27 cellular contexts compared by ENCODE assay signal in genomic region chr2:117776888-117777287, GRCh38.
"Had no signal": no experiment of that assay in that cellular context is flagged by ENCODE, and none has a peak within 500 bp of the region (broad histone marks: within the 10 kb centered on the region; RNA-seq: fewer than 3 reads in every experiment).

No MANE protein-coding gene starts in this region.

- H3K9ac ChIP-seq: parathyroid adenoma had no signal

- H3K27ac ChIP-seq: neutrophil, ovary, parathyroid adenoma, psoas muscle, skin epidermis, stomach, suprapubic skin, testis, tibial artery, transverse colon, upper lobe of right lung, uterus had no signal

- ATAC-seq: naive thymus-derived CD8-positive, alpha-beta T cell; natural killer cell treated with Interleukin-12 subunit alpha and Interleukin-12 subunit beta and Interleukin-15 and Interleukin-18, amount 100 ng/mL, for 72 hours; psoas muscle; right cardiac atrium; sciatic nerve; stimulated activated effector memory CD8-positive, alpha-beta T cell treated with anti-CD3 and anti-CD28 coated beads, Interleukin-12 subunit alpha, Interleukin-12 subunit beta, amount 100 ng/mL, for 72 hours; stimulated activated naive B cell treated with anti-CD40 and anti-IgM and Interleukin-4, amounts not matched to agents 10 μg/mL and 1 μg/mL and 100 μg/mL, for 72 hours; upper lobe of right lung had no signal

- H3K9me3 ChIP-seq: neutrophil, ovary, psoas muscle, stomach, suprapubic skin, testis, tibial artery, transverse colon, upper lobe of right lung, uterus had no signal

- DNase-seq: naive B cell; naive thymus-derived CD8-positive, alpha-beta T cell; nephron progenitor cell; nucleus accumbens; ovary; posterior cingulate gyrus; psoas muscle; right cardiac atrium; stimulated activated CD4-positive, alpha-beta T cell treated with anti-CD3 and anti-CD28 coated beads, Interleukin-15, amount 100 ng/mL, for 24 hours; stimulated activated CD4-positive, alpha-beta T cell treated with anti-CD3 and anti-CD28 coated beads, Interleukin-2, amount 100 ng/mL, for 24 hours; stimulated activated CD4-positive, alpha-beta T cell treated with anti-CD3 and anti-CD28 coated beads, Interleukin-2, amount 100 ng/mL, for 48 hours; stimulated activated CD4-positive, alpha-beta T cell treated with anti-CD3 and anti-CD28 coated beads, Interleukin-4, amount 100 ng/mL, for 24 hours; stimulated activated naive B cell treated with anti-CD40 and anti-IgM and Interleukin-4, amounts not matched to agents 10 μg/mL and 1 μg/mL and 100 μg/mL, for 72 hours; stimulated activated naive CD4-positive, alpha-beta T cell treated with Interleukin-2 at 50 U/mL for 16 hours; stomach; testis; tibial artery; transverse colon; upper lobe of right lung; uterus had no signal

- H3K4me3 ChIP-seq: ovary, psoas muscle, skin epidermis, stomach, suprapubic skin, testis, tibial artery, transverse colon, upper lobe of right lung, uterus had no signal

- H2AFZ ChIP-seq: parathyroid adenoma had no signal

- H3K4me1 ChIP-seq: parathyroid adenoma, psoas muscle, stomach, suprapubic skin, testis, tibial artery, transverse colon, upper lobe of right lung, uterus had no signal

- H3K79me2 ChIP-seq: parathyroid adenoma had no signal

- H3K27me3 ChIP-seq: ovary, stomach, suprapubic skin, testis, transverse colon, upper lobe of right lung, uterus had no signal

- H3K36me3 ChIP-seq: neutrophil, ovary, stomach, suprapubic skin, tibial artery, transverse colon, upper lobe of right lung, uterus had no signal
